In the genomic region with DNA sequence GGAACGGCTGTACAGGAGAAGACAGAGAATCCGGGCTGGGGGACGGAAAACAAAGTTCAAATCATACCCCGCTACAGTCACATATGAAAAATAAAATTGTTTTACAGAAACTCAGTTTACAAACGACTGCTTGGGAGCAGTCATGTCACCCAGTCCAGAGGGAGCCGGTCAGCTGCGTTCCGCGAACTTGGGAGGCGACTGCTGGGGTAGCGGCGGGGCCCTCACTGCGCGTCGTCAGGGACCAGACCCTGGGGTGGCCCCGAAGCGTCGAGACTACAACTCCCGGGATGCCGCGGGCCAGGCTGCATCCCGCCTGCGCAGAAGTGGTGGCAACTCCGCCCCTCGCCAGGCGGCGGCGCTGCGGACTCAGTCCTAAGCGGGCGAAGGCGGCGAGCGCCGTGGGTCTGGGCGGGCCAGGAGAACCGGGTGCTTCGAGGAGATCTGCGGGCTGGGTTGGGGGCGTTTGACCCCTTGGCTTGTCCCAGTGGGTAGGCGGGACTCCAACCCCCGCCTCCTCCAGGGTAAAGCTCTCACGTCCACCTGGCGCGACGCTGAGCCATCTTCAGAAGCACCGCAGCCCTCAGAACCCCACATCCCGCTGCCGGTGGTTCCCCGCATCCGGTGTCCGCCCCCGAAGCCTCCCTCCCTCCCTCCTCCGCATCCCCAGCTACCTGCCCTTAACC, we compare ENCODE assay signal across 8 cellular contexts. TPM values are rescaled to one million over a fixed set of nuclear protein-coding genes. Genes with fewer than 3 reads are reported as not detected.
DNase-seq lines count a peak whose midpoint lies in the region; TF ChIP-seq lines count a peak whose summit lies in the region.

No MANE protein-coding gene starts in this region.

- H3K27ac Mint-ChIP-seq in activated T-helper 2 cell treated with anti-CD3 and anti-CD28 coated beads, Interferon-gamma antibody, Interleukin-2, Interleukin-4, amounts not matched to agents 10 μg/mL and 5 μg/mL and 100 μg/mL, durations not matched to agents 14 hours and 24 hours and 36 hours = peak overlapping the region; percentile 96
- H3K27ac Mint-ChIP-seq in nephron progenitor cell = peak overlapping the region; percentile 86
- H3K27ac Mint-ChIP-seq in stimulated activated naive CD8-positive, alpha-beta T cell treated with anti-CD3 and anti-CD28 coated beads, Interleukin-15, Interleukin-2, amounts not matched to agents 100 ng/mL and 50 ng/mL, for 24 hours = peak overlapping the region; percentile 98

- peaks cover 45% of the 10 kb centered on the region for H3K4me1 Mint-ChIP-seq in activated T-helper 2 cell treated with anti-CD3 and anti-CD28 coated beads, Interferon-gamma antibody, Interleukin-2, Interleukin-4, amounts not matched to agents 10 μg/mL and 5 μg/mL and 100 μg/mL, durations not matched to agents 14 hours and 24 hours and 36 hours (ENCODE audit: low read depth)
- H3K4me1 Mint-ChIP-seq in nephron progenitor cell = peaks cover 40% of the 10 kb centered on the region
- H3K4me1 Mint-ChIP-seq in stimulated activated naive CD8-positive, alpha-beta T cell treated with anti-CD3 and anti-CD28 coated beads, Interleukin-15, Interleukin-2, amounts not matched to agents 100 ng/mL and 50 ng/mL, for 24 hours (ENCODE audit: low read depth) = peaks cover 68% of the 10 kb centered on the region

- H3K4me3 ChIP-seq in fibroblast of pulmonary artery (replicated peaks; ENCODE audit: low read depth, low read length) = peak overlapping the region; percentile 57

- no peaks in the 10 kb centered on the region for H3K27me3 Mint-ChIP-seq in activated T-helper 2 cell treated with anti-CD3 and anti-CD28 coated beads, Interferon-gamma antibody, Interleukin-2, Interleukin-4, amounts not matched to agents 10 μg/mL and 5 μg/mL and 100 μg/mL, durations not matched to agents 14 hours and 24 hours and 36 hours (ENCODE audit: low read depth)
- H3K27me3 Mint-ChIP-seq in nephron progenitor cell (ENCODE audit: low read depth, poor library complexity) = peaks cover 3% of the 10 kb centered on the region
- no peaks in the 10 kb centered on the region for H3K27me3 Mint-ChIP-seq in stimulated activated naive CD8-positive, alpha-beta T cell treated with anti-CD3 and anti-CD28 coated beads, Interleukin-15, Interleukin-2, amounts not matched to agents 100 ng/mL and 50 ng/mL, for 24 hours

- H3K4me1 ChIP-seq in ES-I3 (ENCODE audit: insufficient read depth, low read length) = peaks cover 10% of the 10 kb centered on the region; the same call in 1 of the 2 replicates

- H3K9me3 Mint-ChIP-seq in activated T-helper 2 cell treated with anti-CD3 and anti-CD28 coated beads, Interferon-gamma antibody, Interleukin-2, Interleukin-4, amounts not matched to agents 10 μg/mL and 5 μg/mL and 100 μg/mL, durations not matched to agents 14 hours and 24 hours and 36 hours = no peaks in the 10 kb centered on the region
- H3K9me3 Mint-ChIP-seq in nephron progenitor cell = peaks cover under 1% of the 10 kb centered on the region
- no peaks in the 10 kb centered on the region for H3K9me3 Mint-ChIP-seq in stimulated activated naive CD8-positive, alpha-beta T cell treated with anti-CD3 and anti-CD28 coated beads, Interleukin-15, Interleukin-2, amounts not matched to agents 100 ng/mL and 50 ng/mL, for 24 hours

- peak; percentile 71 for TF ChIP-seq CTCF in fibroblast of pulmonary artery (IDR thresholded peaks at IDR 0.05; ENCODE audit: low read length, missing control alignments)
- TF ChIP-seq CTCF in nephron progenitor cell (IDR thresholded peaks at IDR 0.05) = peak; percentile 92

- H3K36me3 Mint-ChIP-seq in activated T-helper 2 cell treated with anti-CD3 and anti-CD28 coated beads, Interferon-gamma antibody, Interleukin-2, Interleukin-4, amounts not matched to agents 10 μg/mL and 5 μg/mL and 100 μg/mL, durations not matched to agents 14 hours and 24 hours and 36 hours (ENCODE audit: low read depth) = peaks cover 44% of the 10 kb centered on the region
- H3K36me3 Mint-ChIP-seq in nephron progenitor cell (ENCODE audit: low read depth) = peaks cover 4% of the 10 kb centered on the region
- peaks cover 6% of the 10 kb centered on the region for H3K36me3 Mint-ChIP-seq in stimulated activated naive CD8-positive, alpha-beta T cell treated with anti-CD3 and anti-CD28 coated beads, Interleukin-15, Interleukin-2, amounts not matched to agents 100 ng/mL and 50 ng/mL, for 24 hours (ENCODE audit: low read depth)

- peak overlapping the region; percentile 91 for H3K9ac ChIP-seq in ES-I3 (ENCODE audit: low read depth, low read length)

- intact Hi-C loops in activated T-helper 2 cell treated with anti-CD3 and anti-CD28 coated beads, Interferon-gamma antibody, Interleukin-2, Interleukin-4, amounts not matched to agents 10 μg/mL and 5 μg/mL and 100 μg/mL, durations not matched to agents 14 hours and 24 hours and 36 hours (cut with micrococcal nuclease) = loop anchor here (1.0 to 2.0 kb wide), 6 partner anchors 28 to 530 kb away; a partner anchor contains a TSS

- H3K4me3 Mint-ChIP-seq in activated T-helper 2 cell treated with anti-CD3 and anti-CD28 coated beads, Interferon-gamma antibody, Interleukin-2, Interleukin-4, amounts not matched to agents 10 μg/mL and 5 μg/mL and 100 μg/mL, durations not matched to agents 14 hours and 24 hours and 36 hours (ENCODE audit: low read depth) = peak overlapping the region; percentile 96
- peak overlapping the region; percentile 90 for H3K4me3 Mint-ChIP-seq in nephron progenitor cell
- H3K4me3 Mint-ChIP-seq in stimulated activated naive CD8-positive, alpha-beta T cell treated with anti-CD3 and anti-CD28 coated beads, Interleukin-15, Interleukin-2, amounts not matched to agents 100 ng/mL and 50 ng/mL, for 24 hours = peak overlapping the region; percentile 88

- DNase-seq in H4 (ENCODE audit: low spot score) (peak; percentile 84), LHCN-M2 (ENCODE audit: low read depth) (peak; percentile 82), RPMI7951 (ENCODE audit: low read depth) (peak; percentile 82), fibroblast of pulmonary artery (ENCODE audit: low read depth) (peak; percentile 90), nephron progenitor cell (peak; percentile 97)
- DNase-seq in activated T-helper 2 cell treated with anti-CD3 and anti-CD28 coated beads, Interferon-gamma antibody, Interleukin-2, Interleukin-4, amounts not matched to agents 10 μg/mL and 5 μg/mL and 100 μg/mL, durations not matched to agents 14 hours and 24 hours and 36 hours (ENCODE audit: low spot score) = peak; percentile 91

- no peaks in the 10 kb centered on the region for H3K36me3 ChIP-seq in ES-I3 (ENCODE audit: insufficient read depth, low read length)

- H3K9me3 ChIP-seq in ES-I3 (ENCODE audit: control insufficient read depth, insufficient read depth, low read length) = no peaks in the 10 kb centered on the region

RNA-seq across cellular contexts. Expression of a gene that starts 4.0 kb away (rescaled TPM):
- total RNA-seq in H4 (2014; rRNA removed; shearing (Covaris generic)) = not detected in 2 replicates
- total RNA-seq in LHCN-M2 (2014; rRNA removed) = 0.26 and 0.63 TPM in 2 replicates
- polyA plus RNA-seq in LHCN-M2 (2012) = 0.09 TPM
- total RNA-seq in RPMI7951 (2014; rRNA removed; shearing (Covaris generic)) = not detected in 2 replicates
- total RNA-seq in activated T-helper 2 cell treated with anti-CD3 and anti-CD28 coated beads, Interferon-gamma antibody, Interleukin-2, Interleukin-4, amounts not matched to agents 10 μg/mL and 5 μg/mL and 100 μg/mL, durations not matched to agents 14 hours and 24 hours and 36 hours = 90.2 and 92.1 TPM in 2 replicates

RNA-seq across cellular contexts. Expression of a gene that starts 11.1 kb away (rescaled TPM):
- total RNA-seq in H4 (2014; rRNA removed; shearing (Covaris generic)) = 4,639 and 15,849 TPM in 2 replicates
- 5,651 and 6,728 TPM in 2 replicates for total RNA-seq in LHCN-M2 (2014; rRNA removed)
- 16.9 TPM for polyA plus RNA-seq in LHCN-M2 (2012)
- total RNA-seq in RPMI7951 (2014; rRNA removed; shearing (Covaris generic)) = 19,023 and 39,221 TPM in 2 replicates
- 5,290 and 6,583 TPM in 2 replicates for total RNA-seq in activated T-helper 2 cell treated with anti-CD3 and anti-CD28 coated beads, Interferon-gamma antibody, Interleukin-2, Interleukin-4, amounts not matched to agents 10 μg/mL and 5 μg/mL and 100 μg/mL, durations not matched to agents 14 hours and 24 hours and 36 hours

RNA-seq across cellular contexts. Expression of a gene that starts 11.4 kb away (rescaled TPM):
- total RNA-seq in H4 (2014; rRNA removed; shearing (Covaris generic)) = 6.3 and 7.9 TPM in 2 replicates
- total RNA-seq in LHCN-M2 (2014; rRNA removed) = 11.1 and 13.3 TPM in 2 replicates
- polyA plus RNA-seq in LHCN-M2 (2012) = 36.5 TPM
- 18.1 and 32.5 TPM in 2 replicates for total RNA-seq in RPMI7951 (2014; rRNA removed; shearing (Covaris generic))
- total RNA-seq in activated T-helper 2 cell treated with anti-CD3 and anti-CD28 coated beads, Interferon-gamma antibody, Interleukin-2, Interleukin-4, amounts not matched to agents 10 μg/mL and 5 μg/mL and 100 μg/mL, durations not matched to agents 14 hours and 24 hours and 36 hours = 23.0 TPM in 2 replicates

RNA-seq across cellular contexts. Expression of a gene that starts 18.3 kb away (rescaled TPM):
- total RNA-seq in H4 (2014; rRNA removed; shearing (Covaris generic)) = 16.9 and 44.9 TPM in 2 replicates
- total RNA-seq in LHCN-M2 (2014; rRNA removed) = 4.4 and 4.5 TPM in 2 replicates
- polyA plus RNA-seq in LHCN-M2 (2012) = 1.6 TPM
- total RNA-seq in RPMI7951 (2014; rRNA removed; shearing (Covaris generic)) = 7.6 and 14.2 TPM in 2 replicates
- total RNA-seq in activated T-helper 2 cell treated with anti-CD3 and anti-CD28 coated beads, Interferon-gamma antibody, Interleukin-2, Interleukin-4, amounts not matched to agents 10 μg/mL and 5 μg/mL and 100 μg/mL, durations not matched to agents 14 hours and 24 hours and 36 hours = 11.1 and 12.3 TPM in 2 replicates

RNA-seq across cellular contexts. Expression of a gene that starts 27.0 kb away (rescaled TPM):
- 1.3 and 2.1 TPM in 2 replicates for total RNA-seq in H4 (2014; rRNA removed; shearing (Covaris generic))
- total RNA-seq in LHCN-M2 (2014; rRNA removed) = 2.4 and 3.8 TPM in 2 replicates
- polyA plus RNA-seq in LHCN-M2 (2012) = 3.3 TPM
- total RNA-seq in RPMI7951 (2014; rRNA removed; shearing (Covaris generic)) = 73.8 and 82.4 TPM in 2 replicates
- total RNA-seq in activated T-helper 2 cell treated with anti-CD3 and anti-CD28 coated beads, Interferon-gamma antibody, Interleukin-2, Interleukin-4, amounts not matched to agents 10 μg/mL and 5 μg/mL and 100 μg/mL, durations not matched to agents 14 hours and 24 hours and 36 hours = 0.89 and 1.2 TPM in 2 replicates

Comparison
In these comparisons a context has a peak if more than half of its experiments do, and no peak if none do; other contexts are left out.
1. Peak in every context shown above with its lines: DNase-seq and H3K4me3 ChIP-seq.
2. RNA of a gene that starts 4.0 kb away (total RNA-seq): 90.2 to 92.1 TPM in activated T-helper 2 cell treated with anti-CD3 and anti-CD28 coated beads, Interferon-gamma antibody, Interleukin-2, Interleukin-4, amounts not matched to agents 10 μg/mL and 5 μg/mL and 100 μg/mL, durations not matched to agents 14 hours and 24 hours and 36 hours; 0.26 to 0.63 TPM in LHCN-M2, not detected in H4 and not detected in RPMI7951; every median in the first group is over 10 times any median in the second.